ENCODE assay signal across 1 cellular context in genomic region chr7:106757846-106758245, GRCh38.
TF ChIP-seq lines count a peak whose summit lies in the region.

No MANE protein-coding gene starts in this region.

TF ChIP-seq in GM23338, 12 proteins besides CTCF, POLR2A, EP300 and RAD21 (continued from another document):
- TF ChIP-seq ZNF462 (CRISPR knock-in tag; IDR thresholded peaks at IDR 0.05), result no peak
